18 cellular contexts compared by ENCODE assay signal in the genomic region with DNA sequence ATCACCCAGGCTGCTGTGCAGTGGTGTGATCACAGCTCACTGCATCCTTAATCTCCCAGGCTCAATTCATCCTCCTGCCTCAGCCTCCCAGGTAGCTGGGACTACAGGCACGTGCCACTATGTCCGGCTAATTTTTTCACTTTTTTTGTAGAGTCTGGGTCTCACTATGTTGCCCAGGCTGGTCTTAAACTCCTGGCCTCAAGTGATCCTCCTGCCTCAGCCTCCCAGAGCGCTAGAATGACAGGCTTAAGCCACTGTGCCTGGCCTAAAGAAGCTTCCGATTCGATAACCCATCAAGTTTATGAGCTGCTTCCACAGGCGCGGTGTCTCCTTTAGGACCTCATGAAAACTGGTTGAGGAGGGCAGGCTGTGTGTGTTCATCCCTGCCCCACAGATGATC. TPM values are rescaled to one million over a fixed set of nuclear protein-coding genes. Genes with fewer than 3 reads are reported as not detected.
A peak's percentile ranks its signal among the peaks of the same experiment; 100 is the strongest.
DNase-seq lines count a peak whose midpoint lies in the region; FAIRE-seq and TF ChIP-seq lines count a peak whose summit lies in the region.
"Had no signal": no experiment of that assay in that cellular context is flagged by ENCODE, and none has a peak within 500 bp of the region (broad histone marks: within the 10 kb centered on the region; RNA-seq: fewer than 3 reads in every experiment).

No MANE protein-coding gene starts in this region.

- H3K4me3 ChIP-seq in kidney (ENCODE audit: low read length in 2 of 2) (no peak overlapping the region), vagina (no peak overlapping the region), neuronal stem cell (ENCODE audit: low read length in 2 of 2) (no peak overlapping the region)

- H3K23ac ChIP-seq in neuronal stem cell (ENCODE audit: low read depth, low read length, poor library complexity), result no peak overlapping the region

- no peak overlapping the region for H4K8ac ChIP-seq in neuronal stem cell (ENCODE audit: low read depth, low read length)

- H3K36me3 ChIP-seq in kidney (ENCODE audit: control insufficient read depth in 1 of 2, insufficient read depth in 2 of 2, low read length in 2 of 2) (no peaks in the 10 kb centered on the region), vagina (no peaks in the 10 kb centered on the region), neuronal stem cell (replicated peaks in 1 of 2; ENCODE audit: control insufficient read depth in 2 of 2, insufficient read depth in 2 of 2, low read length in 2 of 2) (peaks cover 0 to 17% of the 10 kb centered on the region in 2 donors)
- H3K36me3 ChIP-seq: BE2C had no signal

- H3K9me3 Mint-ChIP-seq in HFFc6 (no peaks in the 10 kb centered on the region), osteocyte (ENCODE audit: unreplicated experiment) (no peaks in the 10 kb centered on the region)
- H3K9me3 Mint-ChIP-seq: CD4-positive, alpha-beta T cell; H9 had no signal

- H2AK5ac ChIP-seq in neuronal stem cell (ENCODE audit: low read depth, low read length), result no peak overlapping the region

- H3K27ac Mint-ChIP-seq in HFFc6, result peak overlapping the region; percentile 96
- H3K27ac Mint-ChIP-seq in osteocyte (ENCODE audit: unreplicated experiment), result peak overlapping the region; percentile 98
- H3K27ac Mint-ChIP-seq: CD4-positive, alpha-beta T cell; H9 had no signal

- WGBS in neuronal stem cell (ENCODE audit: extremely low coverage in 2 of 2, insufficient read length in 2 of 2, insufficient replicate concordance in 1 of 2), 2 donors, result no CpG with 5 or more reads among the region's 7 CpGs

- no peak overlapping the region for H2BK5ac ChIP-seq in neuronal stem cell (ENCODE audit: low read length)

- no peak for TF ChIP-seq CTCF in HFFc6 (IDR thresholded peaks at IDR 0.05)
- TF ChIP-seq CTCF in kidney (IDR thresholded peaks at IDR 0.05; ENCODE audit: borderline replicate concordance, extremely low read depth, insufficient read depth), result no peak
- no peak for TF ChIP-seq CTCF in osteocyte (IDR thresholded peaks at IDR 0.05)
- no peak for TF ChIP-seq CTCF in vagina (IDR thresholded peaks at IDR 0.05)

- H3K4me1 Mint-ChIP-seq in HFFc6 (ENCODE audit: low read depth), result peaks cover 71% of the 10 kb centered on the region
- peaks cover 79% of the 10 kb centered on the region for H3K4me1 Mint-ChIP-seq in osteocyte (ENCODE audit: unreplicated experiment)

- no peak overlapping the region for H2BK120ac ChIP-seq in neuronal stem cell (ENCODE audit: low read depth, low read length)

- H2BK12ac ChIP-seq in neuronal stem cell (ENCODE audit: low read length), result no peak overlapping the region

- no peak overlapping the region for H3K14ac ChIP-seq in neuronal stem cell (ENCODE audit: low read length)

- H3K27ac ChIP-seq in kidney (ENCODE audit: low read depth in 2 of 2, low read length in 2 of 2) (no peak overlapping the region), vagina (peak overlapping the region; percentile 88), neuronal stem cell (replicated peaks; ENCODE audit: low read length) (no peak overlapping the region)
- H3K27ac ChIP-seq: C4-2B had no signal

- no peak for TF ChIP-seq POLR2A in vagina (IDR thresholded peaks at IDR 0.05)

- FAIRE-seq in kidney (lab: Jason Lieb, UNC), result no peak
- FAIRE-seq: D721Med, G401.6, GM12892, GM18507, H1 had no signal

- H3K4me1 ChIP-seq in kidney (ENCODE audit: control insufficient read depth in 1 of 2, insufficient read depth in 1 of 2, low read depth in 1 of 2, low read length in 2 of 2), result peaks cover 30 to 37% of the 10 kb centered on the region in 2 donors
- H3K4me1 ChIP-seq in vagina, result peaks cover 81% of the 10 kb centered on the region
- peaks cover 18 to 31% of the 10 kb centered on the region in 2 donors for H3K4me1 ChIP-seq in neuronal stem cell (ENCODE audit: control insufficient read depth in 2 of 2, insufficient read depth in 1 of 2, low read depth in 1 of 2, low read length in 2 of 2)
- H3K4me1 ChIP-seq: BE2C had no signal

- H3K27me3 Mint-ChIP-seq in HFFc6 (ENCODE audit: insufficient read depth) (peaks cover 7% of the 10 kb centered on the region), osteocyte (ENCODE audit: unreplicated experiment) (no peaks in the 10 kb centered on the region)
- H3K27me3 Mint-ChIP-seq: CD4-positive, alpha-beta T cell had no signal

- H4K91ac ChIP-seq in neuronal stem cell (ENCODE audit: low read depth, low read length, poor library complexity), result no peak overlapping the region

- DNase-seq in HFFc6 (no peak), kidney (peak; percentile 1), osteocyte (ENCODE audit: extremely low spot score, unreplicated experiment) (no peak), vagina (ENCODE audit: extremely low spot score in 2 of 2) (no peak), NCI-H2081 treated with DMSO at 0.1 percent for 48 hours (lab: John Stamatoyannopoulos, UW) (no peak), Ammon's horn (ENCODE audit: low spot score) (no peak), neuronal stem cell (ENCODE audit: low spot score) (no peak)
- DNase-seq: BE2C; Caco-2; CD4-positive, alpha-beta T cell; H9; KG1 had no signal

- no peaks in the 10 kb centered on the region for H3K79me1 ChIP-seq in neuronal stem cell (ENCODE audit: low read depth, low read length)

- H3K36me3 Mint-ChIP-seq in HFFc6 (ENCODE audit: low read depth), result peaks cover 8% of the 10 kb centered on the region
- peaks cover 9% of the 10 kb centered on the region for H3K36me3 Mint-ChIP-seq in osteocyte (ENCODE audit: unreplicated experiment)

- no peak overlapping the region for H2BK15ac ChIP-seq in neuronal stem cell (ENCODE audit: low read length)

- H3K9me3 ChIP-seq in kidney (ENCODE audit: control insufficient read depth in 1 of 2, low read length in 2 of 2), result no peaks in the 10 kb centered on the region
- no peaks in the 10 kb centered on the region for H3K9me3 ChIP-seq in vagina
- H3K9me3 ChIP-seq in neuronal stem cell (replicated peaks in 1 of 2; ENCODE audit: control insufficient read depth in 2 of 2, insufficient read depth in 1 of 2, low read depth in 1 of 2, low read length in 2 of 2), result peaks cover 0 to 2% of the 10 kb centered on the region in 2 donors
- H3K9me3 ChIP-seq: BE2C, Caco-2 had no signal

- no peaks in the 10 kb centered on the region for H3K27me3 ChIP-seq in vagina
- H3K27me3 ChIP-seq in neuronal stem cell (ENCODE audit: control insufficient read depth in 3 of 3, insufficient read depth in 3 of 3, low read depth in 1 of 3, low read length in 3 of 3), result no peaks in the 10 kb centered on the region
- H3K27me3 ChIP-seq: BE2C had no signal

- intact Hi-C loops in kidney (cut with DNase I) (no loop called here), vagina (cut with DNase I) (no loop called here)

- H3K4me3 Mint-ChIP-seq in HFFc6, result no peak overlapping the region
- H3K4me3 Mint-ChIP-seq in osteocyte (ENCODE audit: unreplicated experiment), result no peak overlapping the region
- H3K4me3 Mint-ChIP-seq: CD4-positive, alpha-beta T cell; H9 had no signal

- no peak overlapping the region for H3K4me2 ChIP-seq in neuronal stem cell (ENCODE audit: insufficient read depth, low read length, poor library complexity, severe bottlenecking)

- H3K9ac ChIP-seq in kidney (ENCODE audit: low read length in 2 of 2), result no peak overlapping the region
- no peak overlapping the region for H3K9ac ChIP-seq in neuronal stem cell (ENCODE audit: low read depth, low read length, poor library complexity)

- no peak overlapping the region for H3K4ac ChIP-seq in neuronal stem cell (ENCODE audit: low read length)

- no peak overlapping the region for H2AFZ ChIP-seq in neuronal stem cell (ENCODE audit: low read length)

- no peak overlapping the region for H3K18ac ChIP-seq in neuronal stem cell (ENCODE audit: low read length)

RNA-seq across cellular contexts. Expression of a gene that starts 16.2 kb away (rescaled TPM):
- 10 to 100 TPM; 22.2 to 24.1 (median 23.4) TPM for total RNA-seq in HFFc6 (2021; fragmentation: NEBNext Ultra II Directional; extraction: Animal tissue kit (Norgen Biotek cat#: 25700))
- 45.6 TPM for total RNA-seq in kidney
- 13.6 TPM for polyA plus RNA-seq in kidney (ENCODE audit: insufficient read depth, low read depth, low replicate concordance)
- 44.4 and 44.8 TPM in 2 replicates for total RNA-seq in osteocyte
- 17.2 TPM for total RNA-seq in vagina
- 11.1 TPM for polyA plus RNA-seq in neuronal stem cell (2013, experiment 1 of 2)
- 11.1 TPM for polyA plus RNA-seq in neuronal stem cell (2013, experiment 2 of 2)
